In genomic region chr22:25382762-25383161, GRCh38 we compare ENCODE assay signal across 14 cellular contexts.
A peak's percentile ranks its signal among the peaks of the same experiment; 100 is the strongest.
DNase-seq lines count a peak whose midpoint lies in the region; ATAC-seq and TF ChIP-seq lines count a peak whose summit lies in the region.
"Had no signal": no experiment of that assay in that cellular context is flagged by ENCODE, and none has a peak within 500 bp of the region (broad histone marks: within the 10 kb centered on the region; RNA-seq: fewer than 3 reads in every experiment).

No MANE protein-coding gene starts in this region.

- H3K9me3 Mint-ChIP-seq in activated CD8-positive, alpha-beta T cell treated with anti-CD3 and anti-CD28 coated beads, Interleukin-2, amount 10 ng/mL, durations not matched to agents 7 days and 5 days (ENCODE audit: insufficient read depth): no peaks in the 10 kb centered on the region
- H3K9me3 Mint-ChIP-seq in activated CD8-positive, alpha-beta T cell treated with anti-CD3 and anti-CD28 coated beads for 36 hours: no peaks in the 10 kb centered on the region
- H3K9me3 Mint-ChIP-seq in chondrocyte (ENCODE audit: low read depth): no peaks in the 10 kb centered on the region
- H3K9me3 Mint-ChIP-seq: stimulated activated memory B cell treated with anti-CD40 and anti-IgM and Interleukin-4, amounts not matched to agents 10 μg/mL and 1 μg/mL and 100 μg/mL, for 72 hours had no signal

- no peaks in the 10 kb centered on the region for H3K36me3 ChIP-seq in parathyroid adenoma (ENCODE audit: control insufficient read depth, insufficient read depth, low read length)

- peaks cover 38% of the 10 kb centered on the region for H3K4me1 Mint-ChIP-seq in activated CD8-positive, alpha-beta T cell treated with anti-CD3 and anti-CD28 coated beads, Interleukin-2, amount 10 ng/mL, durations not matched to agents 7 days and 5 days (ENCODE audit: low read depth)
- peaks cover 33% of the 10 kb centered on the region for H3K4me1 Mint-ChIP-seq in activated CD8-positive, alpha-beta T cell treated with anti-CD3 and anti-CD28 coated beads for 36 hours (ENCODE audit: low read depth)
- no peaks in the 10 kb centered on the region for H3K4me1 Mint-ChIP-seq in chondrocyte (ENCODE audit: low read depth)

- no peak overlapping the region for H3K4me3 ChIP-seq in parathyroid adenoma (ENCODE audit: low read depth, low read length)

- TF ChIP-seq CTCF in activated CD8-positive, alpha-beta T cell treated with anti-CD3 and anti-CD28 coated beads for 36 hours (IDR thresholded peaks at IDR 0.05): no peak
- TF ChIP-seq CTCF in LNCAP (IDR thresholded peaks at IDR 0.05): 0 out of 2 replicates have a peak, but pooled peaks have one; percentile 12
- TF ChIP-seq CTCF in chondrocyte (IDR thresholded peaks at IDR 0.05): peak; percentile 39
- peak; percentile 29 for TF ChIP-seq CTCF in parathyroid adenoma (IDR thresholded peaks at IDR 0.05)

- peaks cover 24% of the 10 kb centered on the region for H3K79me2 ChIP-seq in parathyroid adenoma

- H3K4me1 ChIP-seq in parathyroid adenoma: no peaks in the 10 kb centered on the region

- H3K4me2 ChIP-seq in parathyroid adenoma (ENCODE audit: low read length): no peak overlapping the region

- CTCF ChIA-PET in activated CD8-positive, alpha-beta T cell treated with anti-CD3 and anti-CD28 coated beads, Interleukin-2, amount 10 ng/mL, durations not matched to agents 7 days and 5 days (lab: Charles Lee): no interaction called here
- CTCF ChIA-PET in activated CD8-positive, alpha-beta T cell treated with anti-CD3 and anti-CD28 coated beads for 36 hours (lab: Charles Lee): interaction anchor here (0.6 kb wide), 1 partner anchor 19 kb away, joined by 3 read pairs; no protein-coding TSS in a partner anchor

- no peak overlapping the region for H3K27ac ChIP-seq in parathyroid adenoma

- no peak overlapping the region for H2AFZ ChIP-seq in parathyroid adenoma

- no peak for DNase-seq in activated CD8-positive, alpha-beta T cell treated with anti-CD3 and anti-CD28 coated beads, Interleukin-2, amount 10 ng/mL, durations not matched to agents 7 days and 5 days
- DNase-seq in activated CD8-positive, alpha-beta T cell treated with anti-CD3 and anti-CD28 coated beads for 36 hours: no peak
- DNase-seq in chondrocyte (ENCODE audit: low spot score) (no peak), NCI-H2171 (lab: John Stamatoyannopoulos, UW) (no peak), NCI-H2227 treated with DMSO at 0.1 percent for 48 hours (lab: John Stamatoyannopoulos, UW) (no peak)
- DNase-seq: activated T-cell treated with anti-CD3 and anti-CD28 coated beads for 4 hours; NCI-H1105; NCI-H524 treated with DMSO at 0.1 percent for 48 hours; SIG-M5; stimulated activated CD4-positive, alpha-beta T cell treated with anti-CD3 and anti-CD28 coated beads, Interleukin-4, amount 100 ng/mL, for 24 hours had no signal

- no peaks in the 10 kb centered on the region for H3K9me3 ChIP-seq in parathyroid adenoma (ENCODE audit: control insufficient read depth, low read length)

- no peak overlapping the region for H3K9ac ChIP-seq in parathyroid adenoma

- no peak overlapping the region for H3K4me3 Mint-ChIP-seq in activated CD8-positive, alpha-beta T cell treated with anti-CD3 and anti-CD28 coated beads, Interleukin-2, amount 10 ng/mL, durations not matched to agents 7 days and 5 days
- no peak overlapping the region for H3K4me3 Mint-ChIP-seq in activated CD8-positive, alpha-beta T cell treated with anti-CD3 and anti-CD28 coated beads for 36 hours
- H3K4me3 Mint-ChIP-seq in chondrocyte (ENCODE audit: unreplicated experiment): no peak overlapping the region
- H3K4me3 Mint-ChIP-seq: stimulated activated memory B cell treated with anti-CD40 and anti-IgM and Interleukin-4, amounts not matched to agents 10 μg/mL and 1 μg/mL and 100 μg/mL, for 72 hours had no signal

- intact Hi-C loops in activated CD8-positive, alpha-beta T cell treated with anti-CD3 and anti-CD28 coated beads for 36 hours (cut with micrococcal nuclease): no loop called here

- POLR2A ChIA-PET in activated CD8-positive, alpha-beta T cell treated with anti-CD3 and anti-CD28 coated beads, Interleukin-2, amount 10 ng/mL, durations not matched to agents 7 days and 5 days (lab: Charles Lee): interaction anchor here (0.6 kb wide), 1 partner anchor 10 kb away, joined by 4 read pairs; no protein-coding TSS in a partner anchor
- POLR2A ChIA-PET in activated CD8-positive, alpha-beta T cell treated with anti-CD3 and anti-CD28 coated beads for 36 hours (lab: Charles Lee): no interaction called here

- no peaks in the 10 kb centered on the region for H3K27me3 Mint-ChIP-seq in activated CD8-positive, alpha-beta T cell treated with anti-CD3 and anti-CD28 coated beads, Interleukin-2, amount 10 ng/mL, durations not matched to agents 7 days and 5 days (ENCODE audit: low read depth)
- H3K27me3 Mint-ChIP-seq in activated CD8-positive, alpha-beta T cell treated with anti-CD3 and anti-CD28 coated beads for 36 hours: no peaks in the 10 kb centered on the region
- H3K27me3 Mint-ChIP-seq in chondrocyte (ENCODE audit: low read depth): no peaks in the 10 kb centered on the region
- H3K27me3 Mint-ChIP-seq: stimulated activated memory B cell treated with anti-CD40 and anti-IgM and Interleukin-4, amounts not matched to agents 10 μg/mL and 1 μg/mL and 100 μg/mL, for 72 hours had no signal

- ATAC-seq in activated CD8-positive, alpha-beta T cell treated with anti-CD3 and anti-CD28 coated beads, Interleukin-2, amount 10 ng/mL, durations not matched to agents 7 days and 5 days: no peak
- ATAC-seq in activated CD8-positive, alpha-beta T cell treated with anti-CD3 and anti-CD28 coated beads for 36 hours: no peak
- ATAC-seq in HG03139 (IDR thresholded peaks at IDR 0.05; ENCODE audit: unreplicated experiment): no peak
- ATAC-seq: stimulated activated memory B cell treated with anti-CD40 and anti-IgM and Interleukin-4, amounts not matched to agents 10 μg/mL and 1 μg/mL and 100 μg/mL, for 72 hours had no signal

- peaks cover 12% of the 10 kb centered on the region for H3K36me3 Mint-ChIP-seq in activated CD8-positive, alpha-beta T cell treated with anti-CD3 and anti-CD28 coated beads, Interleukin-2, amount 10 ng/mL, durations not matched to agents 7 days and 5 days (ENCODE audit: low read depth)
- peaks cover 20% of the 10 kb centered on the region for H3K36me3 Mint-ChIP-seq in activated CD8-positive, alpha-beta T cell treated with anti-CD3 and anti-CD28 coated beads for 36 hours (ENCODE audit: low read depth)
- peaks cover 5% of the 10 kb centered on the region for H3K36me3 Mint-ChIP-seq in chondrocyte (ENCODE audit: low read depth)

- no peaks in the 10 kb centered on the region for H3K27me3 ChIP-seq in parathyroid adenoma (ENCODE audit: control insufficient read depth, insufficient read depth, low read length)

- peak overlapping the region; percentile 31 for H3K27ac Mint-ChIP-seq in activated CD8-positive, alpha-beta T cell treated with anti-CD3 and anti-CD28 coated beads, Interleukin-2, amount 10 ng/mL, durations not matched to agents 7 days and 5 days
- H3K27ac Mint-ChIP-seq in activated CD8-positive, alpha-beta T cell treated with anti-CD3 and anti-CD28 coated beads for 36 hours: no peak overlapping the region
- no peak overlapping the region for H3K27ac Mint-ChIP-seq in chondrocyte (ENCODE audit: unreplicated experiment)
- H3K27ac Mint-ChIP-seq: stimulated activated memory B cell treated with anti-CD40 and anti-IgM and Interleukin-4, amounts not matched to agents 10 μg/mL and 1 μg/mL and 100 μg/mL, for 72 hours had no signal
